In the genomic region with DNA sequence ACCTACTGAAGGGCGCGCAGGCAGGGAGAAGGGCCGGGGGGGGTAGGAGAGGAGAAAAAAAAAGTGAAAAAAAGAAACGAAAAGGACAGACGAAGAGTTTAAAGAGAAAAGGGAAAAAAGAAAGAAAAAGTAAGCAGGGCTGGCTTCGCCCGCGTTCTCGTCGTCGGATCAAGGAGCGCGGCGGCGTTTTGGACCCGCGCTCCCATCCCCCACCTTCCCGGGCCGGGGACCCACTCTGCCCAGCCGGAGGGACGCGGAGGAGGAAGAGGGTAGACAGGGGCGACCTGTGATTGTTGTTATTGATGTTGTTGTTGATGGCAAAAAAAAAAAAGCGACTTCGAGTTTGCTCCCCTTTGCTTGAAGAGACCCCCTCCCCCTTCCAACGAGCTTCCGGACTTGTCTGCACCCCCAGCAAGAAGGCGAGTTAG, we compare ENCODE assay signal across 8 cellular contexts. TPM values are rescaled to one million over a fixed set of nuclear protein-coding genes. Genes with fewer than 3 reads are reported as not detected.
DNase-seq lines count a peak whose midpoint lies in the region; ATAC-seq and TF ChIP-seq lines count a peak whose summit lies in the region.

No MANE protein-coding gene starts in this region.

- H3K27me3 Mint-ChIP-seq in activated naive CD8-positive, alpha-beta T cell, result peaks cover 17% of the 10 kb centered on the region

- peak overlapping the region; percentile 72 for H3K27ac Mint-ChIP-seq in activated naive CD8-positive, alpha-beta T cell

- under 1% methylated on average over 28 of the region's 28 CpGs for WGBS in liver
- 1% methylated on average over 28 of the region's 28 CpGs for WGBS in thymus

- ATAC-seq in GM21360 (IDR thresholded peaks at IDR 0.05; ENCODE audit: unreplicated experiment) (no peak), GM19035 (IDR thresholded peaks at IDR 0.05; ENCODE audit: unreplicated experiment) (no peak)

- TF ChIP-seq RAD21 in liver (IDR thresholded peaks at IDR 0.05), result no peak

- H3K36me3 ChIP-seq in H7 (replicated peaks; ENCODE audit: control insufficient read depth, insufficient read depth, low read length), result peaks cover 20% of the 10 kb centered on the region
- H3K36me3 ChIP-seq in liver (ENCODE audit: control insufficient read depth in 4 of 4, insufficient read depth in 3 of 4, low read depth in 1 of 4, low read length in 3 of 4), result no peaks in the 10 kb centered on the region
- no peaks in the 10 kb centered on the region for H3K36me3 ChIP-seq in thymus (ENCODE audit: control insufficient read depth, insufficient read depth)

- peak overlapping the region; percentile 25 to 70 for H3K27ac ChIP-seq in liver (ENCODE audit: low read depth in 1 of 2, low read length in 2 of 2)
- peak overlapping the region; percentile 98 for H3K27ac ChIP-seq in thymus (ENCODE audit: low read depth)

- no peak for TF ChIP-seq CTCF in AG10803 (conservative IDR thresholded peaks at IDR 0.05; ENCODE audit: low read length)
- no peak for TF ChIP-seq CTCF in liver (IDR thresholded peaks at IDR 0.05; ENCODE audit: low read depth, low read length, missing input control)

- peak overlapping the region; percentile 89 for H3K4me3 Mint-ChIP-seq in activated naive CD8-positive, alpha-beta T cell

- no peak for DNase-seq in AG10803 (ENCODE audit: low read depth)
- peak; percentile 69 for DNase-seq in H7
- DNase-seq in NCI-H2081 (lab: John Stamatoyannopoulos, UW), result no peak

- no peaks in the 10 kb centered on the region for H3K27me3 ChIP-seq in H7 (ENCODE audit: control insufficient read depth, insufficient read depth, low read length)
- no peaks in the 10 kb centered on the region for H3K27me3 ChIP-seq in liver (ENCODE audit: control insufficient read depth in 4 of 4, insufficient read depth in 4 of 4, low read length in 3 of 4)
- H3K27me3 ChIP-seq in thymus (ENCODE audit: control insufficient read depth, insufficient read depth), result no peaks in the 10 kb centered on the region

- no peaks in the 10 kb centered on the region for H3K9me3 Mint-ChIP-seq in activated naive CD8-positive, alpha-beta T cell (ENCODE audit: low read depth)

- peak overlapping the region; percentile 54 to 75 for H3K9ac ChIP-seq in liver (ENCODE audit: low read depth in 1 of 2, low read length in 2 of 2)

- H3K4me3 ChIP-seq in AG10803 (ENCODE audit: low read length) (peak overlapping the region; percentile 81), H7 (ENCODE audit: insufficient read depth, low read depth, low read length) (peak overlapping the region; percentile 84), liver (ENCODE audit: low read depth in 1 of 3, low read length in 3 of 3) (peak overlapping the region; percentile 41 to 75 (median 68)), thymus (ENCODE audit: low read length) (peak overlapping the region; percentile 94)

- H3K4me1 Mint-ChIP-seq in activated naive CD8-positive, alpha-beta T cell (ENCODE audit: low read depth), result peaks cover 29% of the 10 kb centered on the region

- no peaks in the 10 kb centered on the region for H3K36me3 Mint-ChIP-seq in activated naive CD8-positive, alpha-beta T cell

- H3K9me3 ChIP-seq in liver (ENCODE audit: control insufficient read depth in 4 of 4, low read length in 3 of 4) (no peaks in the 10 kb centered on the region), thymus (ENCODE audit: control insufficient read depth) (no peaks in the 10 kb centered on the region)

- peaks cover 6 to 35% (median 25%) of the 10 kb centered on the region in 4 donors for H3K4me1 ChIP-seq in liver (ENCODE audit: control insufficient read depth in 4 of 4, insufficient read depth in 4 of 4, low read length in 3 of 4)
- peaks cover 8% of the 10 kb centered on the region for H3K4me1 ChIP-seq in thymus (ENCODE audit: control insufficient read depth, insufficient read depth, low read length)

TF ChIP-seq in liver, 16 proteins besides CTCF, POLR2A, EP300 and RAD21:
- no peak for TF ChIP-seq FOXA1 (IDR thresholded peaks at IDR 0.05)
- TF ChIP-seq HNF4G (IDR thresholded peaks at IDR 0.05), result no peak
- no peak for TF ChIP-seq GABPA (IDR thresholded peaks at IDR 0.05 in 1 of 2, conservative IDR thresholded peaks at IDR 0.05 in 1 of 2)
- no peak for TF ChIP-seq ATF3 (IDR thresholded peaks at IDR 0.05)
- TF ChIP-seq TAF1 (conservative IDR thresholded peaks at IDR 0.05), result no peak
- no peak for TF ChIP-seq JUND (IDR thresholded peaks at IDR 0.05)
- no peak for TF ChIP-seq EGR1 (IDR thresholded peaks at IDR 0.05; ENCODE audit: low read depth in 2 of 2)
- no peak for TF ChIP-seq HNF4A (conservative IDR thresholded peaks at IDR 0.05)
- TF ChIP-seq YY1 (IDR thresholded peaks at IDR 0.05), result no peak
- no peak for TF ChIP-seq FOXA2 (IDR thresholded peaks at IDR 0.05)
- TF ChIP-seq NR2F2 (IDR thresholded peaks at IDR 0.05), result no peak
- TF ChIP-seq, protein P1, sequence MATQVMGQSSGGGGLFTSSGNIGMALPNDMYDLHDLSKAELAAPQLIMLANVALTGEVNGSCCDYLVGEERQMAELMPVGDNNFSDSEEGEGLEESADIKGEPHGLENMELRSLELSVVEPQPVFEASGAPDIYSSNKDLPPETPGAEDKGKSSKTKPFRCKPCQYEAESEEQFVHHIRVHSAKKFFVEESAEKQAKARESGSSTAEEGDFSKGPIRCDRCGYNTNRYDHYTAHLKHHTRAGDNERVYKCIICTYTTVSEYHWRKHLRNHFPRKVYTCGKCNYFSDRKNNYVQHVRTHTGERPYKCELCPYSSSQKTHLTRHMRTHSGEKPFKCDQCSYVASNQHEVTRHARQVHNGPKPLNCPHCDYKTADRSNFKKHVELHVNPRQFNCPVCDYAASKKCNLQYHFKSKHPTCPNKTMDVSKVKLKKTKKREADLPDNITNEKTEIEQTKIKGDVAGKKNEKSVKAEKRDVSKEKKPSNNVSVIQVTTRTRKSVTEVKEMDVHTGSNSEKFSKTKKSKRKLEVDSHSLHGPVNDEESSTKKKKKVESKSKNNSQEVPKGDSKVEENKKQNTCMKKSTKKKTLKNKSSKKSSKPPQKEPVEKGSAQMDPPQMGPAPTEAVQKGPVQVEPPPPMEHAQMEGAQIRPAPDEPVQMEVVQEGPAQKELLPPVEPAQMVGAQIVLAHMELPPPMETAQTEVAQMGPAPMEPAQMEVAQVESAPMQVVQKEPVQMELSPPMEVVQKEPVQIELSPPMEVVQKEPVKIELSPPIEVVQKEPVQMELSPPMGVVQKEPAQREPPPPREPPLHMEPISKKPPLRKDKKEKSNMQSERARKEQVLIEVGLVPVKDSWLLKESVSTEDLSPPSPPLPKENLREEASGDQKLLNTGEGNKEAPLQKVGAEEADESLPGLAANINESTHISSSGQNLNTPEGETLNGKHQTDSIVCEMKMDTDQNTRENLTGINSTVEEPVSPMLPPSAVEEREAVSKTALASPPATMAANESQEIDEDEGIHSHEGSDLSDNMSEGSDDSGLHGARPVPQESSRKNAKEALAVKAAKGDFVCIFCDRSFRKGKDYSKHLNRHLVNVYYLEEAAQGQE (IDR thresholded peaks at IDR 0.05), result no peak

RNA-seq across cellular contexts. Expression of gene SOX4, which starts 2.4 kb away (rescaled TPM):
- total RNA-seq in H7 (2014; rRNA removed; shearing (Covaris generic)), result 121 and 151 TPM in 2 replicates
- 1 to 10 TPM in 1 of 2 donors, under 1 TPM in 1; 0.75 to 8.1 TPM for total RNA-seq in liver
- polyA plus RNA-seq in liver (1 to 10 TPM in 1 of 2 donors, under 1 TPM in 1; 0.59 to 1.2 TPM), thymus (85.7 TPM)

Comparison
In these comparisons a context has a peak if more than half of its experiments do, and no peak if none do; other contexts are left out.
1. RNA of gene SOX4, which starts 2.4 kb away (total RNA-seq): 121 to 151 TPM in H7; 0.75 to 8.1 TPM in liver; every median in the first group is over 10 times any median in the second.
2. Peak in every context shown above with its lines, with median percentiles within 50 percentile points of each other: H3K4me3 ChIP-seq.